In genomic region chr15:33278816-33279612, GRCh38 we compare ENCODE assay signal across 10 cellular contexts. TPM values are rescaled to one million over a fixed set of nuclear protein-coding genes. Genes with fewer than 3 reads are reported as not detected.
DNase-seq lines count a peak whose midpoint lies in the region; TF ChIP-seq lines count a peak whose summit lies in the region.
"Had no signal": no experiment of that assay in that cellular context is flagged by ENCODE, and none has a peak within 500 bp of the region (broad histone marks: within the 10 kb centered on the region; RNA-seq: fewer than 3 reads in every experiment).

No MANE protein-coding gene starts in this region.

- H3K27ac ChIP-seq in epithelial cell of prostate = peak overlapping the region; percentile 85
- H3K27ac ChIP-seq in prostate gland = no peak overlapping the region
- H3K27ac ChIP-seq: thoracic aorta had no signal

- no peaks in the 10 kb centered on the region for H3K9me3 ChIP-seq in prostate gland
- H3K9me3 ChIP-seq: thoracic aorta had no signal

- 44% methylated on average over 4 of the region's 4 CpGs for WGBS in prostate gland

- DNase-seq in GM04504 (ENCODE audit: low read depth) (peak; percentile 83), OCI-M1 (lab: John Stamatoyannopoulos, UW) (peak; percentile 20), epithelial cell of prostate (ENCODE audit: low read depth, low spot score) (peak; percentile 75), posterior vena cava (ENCODE audit: low spot score) (peak; percentile 80), hypothalamus (lab: John Stamatoyannopoulos, UW) (no peak), NCI-H128 (lab: John Stamatoyannopoulos, UW; ENCODE audit: unreplicated experiment) (no peak), prostate gland (ENCODE audit: low spot score) (no peak)
- no peak for DNase-seq in activated CD4-positive, CD25-positive, alpha-beta regulatory T cell treated with anti-CD3 and anti-CD28 coated beads, Interleukin-2, amount 50 U/mL, for 72 hours
- DNase-seq: hippocampal formation had no signal

- H3K27me3 ChIP-seq in prostate gland (replicated peaks; ENCODE audit: insufficient read depth) = no peaks in the 10 kb centered on the region

- H3K4me1 ChIP-seq in prostate gland (replicated peaks) = no peaks in the 10 kb centered on the region

- H3K4me3 ChIP-seq in prostate gland = no peak overlapping the region
- H3K4me3 ChIP-seq: thoracic aorta had no signal

- no peaks in the 10 kb centered on the region for H3K36me3 ChIP-seq in prostate gland
- H3K36me3 ChIP-seq: thoracic aorta had no signal

- TF ChIP-seq POLR2A in prostate gland (IDR thresholded peaks at IDR 0.05) = no peak

- intact Hi-C loops in posterior vena cava (cut with DNase I) = no loop called here
- intact Hi-C loops in prostate gland (cut with DNase I) = no loop called here

- no peak for TF ChIP-seq CTCF in prostate gland (IDR thresholded peaks at IDR 0.05)

RNA-seq across cellular contexts. Expression of gene RYR3, which starts 31.8 kb away (rescaled TPM):
- total RNA-seq in posterior vena cava = 1 to 10 TPM; 9.7 to 9.9 TPM
- total RNA-seq in prostate gland = 1 to 10 TPM in 1 of 2 donors, under 1 TPM in 1; 0.41 to 2.3 TPM

Comparison
In these comparisons a context has a peak if more than half of its experiments do, and no peak if none do; other contexts are left out.
1. DNase-seq: peak in GM04504 (single experiment), OCI-M1 (single experiment), epithelial cell of prostate (single experiment) and posterior vena cava (single experiment); none in activated CD4-positive, CD25-positive, alpha-beta regulatory T cell treated with anti-CD3 and anti-CD28 coated beads, Interleukin-2, amount 50 U/mL, for 72 hours (single experiment), hypothalamus (0 of 51), NCI-H128 (single experiment) and prostate gland (single experiment).